Comparison of ENCODE assay signal across 18 cellular contexts in genomic region chr12:108311605-108312004, GRCh38. TPM values are rescaled to one million over a fixed set of nuclear protein-coding genes. Genes with fewer than 3 reads are reported as not detected.
A peak's percentile ranks its signal among the peaks of the same experiment; 100 is the strongest.
DNase-seq lines count a peak whose midpoint lies in the region; FAIRE-seq and TF ChIP-seq lines count a peak whose summit lies in the region.
"Had no signal": no experiment of that assay in that cellular context is flagged by ENCODE, and none has a peak within 500 bp of the region (broad histone marks: within the 10 kb centered on the region; RNA-seq: fewer than 3 reads in every experiment).

No MANE protein-coding gene starts in this region.

- H4K20me1 ChIP-seq in H1 (replicated peaks in 1 of 2; ENCODE audit: control insufficient read depth in 1 of 2, insufficient read depth in 2 of 2, low read length in 2 of 2) (no peaks in the 10 kb centered on the region), neural progenitor cell (ENCODE audit: low read depth) (no peaks in the 10 kb centered on the region)

- no peak overlapping the region for H2BK20ac ChIP-seq in H1 (ENCODE audit: low read length)

- intact Hi-C loops in transverse colon (cut with DNase I; ENCODE audit: low total_unique reads) = no loop called here
- intact Hi-C loops in Calu3 (cut with micrococcal nuclease; ENCODE audit: unreplicated experiment) = no loop called here

- no peak overlapping the region for H3K23ac ChIP-seq in H1 (ENCODE audit: insufficient read length)

- H3K79me2 ChIP-seq in H1 (ENCODE audit: control insufficient read depth in 1 of 2, insufficient read depth in 2 of 2, low read length in 2 of 2) (no peaks in the 10 kb centered on the region), neural progenitor cell (ENCODE audit: low read depth) (no peaks in the 10 kb centered on the region)

- H3K9ac ChIP-seq in H1 (replicated peaks in 1 of 4; ENCODE audit: extremely low read depth in 1 of 4, low read depth in 3 of 4, low read length in 3 of 4) (no peak overlapping the region), neural progenitor cell (no peak overlapping the region)
- H3K9ac ChIP-seq: KMS-11 had no signal

- TF ChIP-seq CTCF in H1 (IDR thresholded peaks at IDR 0.05; ENCODE audit: control extremely low read depth in 1 of 3, insufficient read depth in 1 of 3, low read depth in 1 of 3, low read length in 3 of 3) = no peak
- no peak for TF ChIP-seq CTCF in neural progenitor cell (IDR thresholded peaks at IDR 0.05)
- TF ChIP-seq CTCF in transverse colon (IDR thresholded peaks at IDR 0.05) = no peak
- TF ChIP-seq CTCF in Calu3 (IDR thresholded peaks at IDR 0.05; ENCODE audit: unreplicated experiment) = no peak

- peak overlapping the region; percentile 11 for H3K27ac ChIP-seq in caudate nucleus (ENCODE audit: low read depth, low read length)
- no peak overlapping the region for H3K27ac ChIP-seq in H1 (ENCODE audit: low read depth, low read length)
- H3K27ac ChIP-seq in neural progenitor cell = no peak overlapping the region
- H3K27ac ChIP-seq in transverse colon = peak overlapping the region in 3 of 4 donors; percentile 4 to 43 (median 33)
- H3K27ac ChIP-seq: KMS-11 had no signal

- H3K27ac Mint-ChIP-seq in neural progenitor cell (peak overlapping the region; percentile 77), Calu3 (ENCODE audit: unreplicated experiment) (no peak overlapping the region)
- H3K27ac Mint-ChIP-seq: B cell had no signal

- no peak for DNase-seq in caudate nucleus (lab: John Stamatoyannopoulos, UW)
- DNase-seq in H1 (ENCODE audit: low read depth in 1 of 2, low spot score in 2 of 2) = no peak
- DNase-seq in neural progenitor cell (ENCODE audit: low spot score) = no peak
- DNase-seq in transverse colon = no peak
- no peak for DNase-seq in Calu3
- DNase-seq in stimulated activated CD4-positive, alpha-beta T cell treated with anti-CD3 and anti-CD28 coated beads, Interleukin-2, amount 100 ng/mL, for 48 hours = no peak
- no peak for DNase-seq in T1000 (lab: John Stamatoyannopoulos, UW)
- DNase-seq: CD4-positive, alpha-beta T cell; H7; NCI-H1092 treated with DMSO at 0.1 percent for 48 hours; NCI-H1694; NCI-H69; NK-92 treated with Interleukin-12 subunit alpha and Interleukin-12 subunit beta, amount 100 ng/mL, for 24 hours; SIG-M5 had no signal

- no TSS peak for BruUV-seq in Calu3 (replicated peaks; lab: Mats Ljungman, UMichigan)

- H2AK5ac ChIP-seq in H1 (ENCODE audit: low read depth, low read length) = no peak overlapping the region

- peak overlapping the region; percentile 9; the same call in 1 of the 2 replicates for H3K18ac ChIP-seq in H1 (ENCODE audit: extremely low read depth, low read length)

- H3K36me3 ChIP-seq in H1 (ENCODE audit: control insufficient read depth in 2 of 4, insufficient read depth in 4 of 4, low read length in 3 of 4) (no peaks in the 10 kb centered on the region; a peak in 1 of 8 replicates), neural progenitor cell (no peaks in the 10 kb centered on the region), transverse colon (no peaks in the 10 kb centered on the region)

- H3K27me3 Mint-ChIP-seq in neural progenitor cell (ENCODE audit: insufficient read depth, low read depth) = peaks cover 15% of the 10 kb centered on the region
- H3K27me3 Mint-ChIP-seq in Calu3 (ENCODE audit: unreplicated experiment) = peaks cover 11% of the 10 kb centered on the region
- H3K27me3 Mint-ChIP-seq: CD4-positive, alpha-beta T cell had no signal

- H3K9me3 Mint-ChIP-seq in neural progenitor cell = no peaks in the 10 kb centered on the region
- H3K9me3 Mint-ChIP-seq in Calu3 (ENCODE audit: low read depth, unreplicated experiment) = no peaks in the 10 kb centered on the region
- H3K9me3 Mint-ChIP-seq: CD4-positive, alpha-beta T cell had no signal

- H4K5ac ChIP-seq in H1 (ENCODE audit: insufficient read length, low read depth, low read length) = no peak overlapping the region

- TF ChIP-seq EP300 in H1 (IDR thresholded peaks at IDR 0.05; ENCODE audit: borderline replicate concordance in 1 of 2, low read depth in 2 of 2, low read length in 2 of 2) = no peak
- no peak for TF ChIP-seq EP300 in transverse colon (IDR thresholded peaks at IDR 0.05; ENCODE audit: low read depth)

- peak overlapping the region; percentile 49 for H3K4ac ChIP-seq in H1 (replicated peaks; ENCODE audit: insufficient read length, low read depth, low read length)

- no peaks in the 10 kb centered on the region for H3K9me3 ChIP-seq in H1 (ENCODE audit: insufficient read depth in 2 of 2, low read depth in 1 of 2, low read length in 1 of 2)
- no peaks in the 10 kb centered on the region for H3K9me3 ChIP-seq in neural progenitor cell (ENCODE audit: low read depth)
- H3K9me3 ChIP-seq in transverse colon = no peaks in the 10 kb centered on the region

- WGBS in H1 (ENCODE audit: extremely low coverage in 1 of 2, insufficient coverage in 1 of 2, insufficient read length in 1 of 2, insufficient replicate concordance in 2 of 2, low coverage in 1 of 2, low lambda C conversion rate in 2 of 2, missing lambda C conversion rate in 1 of 2), 2 experiments = 78% methylated on average over 4 of the region's 4 CpGs; no CpG with 5 or more reads in 1 of the 2 experiments
- 67% methylated on average over 4 of the region's 4 CpGs; no CpG with 5 or more reads in 1 of the 2 donors for WGBS in transverse colon (ENCODE audit: low coverage in 1 of 2), 2 donors

- H4K8ac ChIP-seq in H1 (ENCODE audit: extremely low read depth, insufficient read depth, low read length) = no peak overlapping the region

- no peaks in the 10 kb centered on the region; the same call in 1 of the 2 replicates for H3K23me2 ChIP-seq in H1 (ENCODE audit: low read depth, low read length)

- no peak overlapping the region for H2AFZ ChIP-seq in H1 (ENCODE audit: low read length)
- H2AFZ ChIP-seq in neural progenitor cell (replicated peaks) = no peak overlapping the region

- H3K4me1 Mint-ChIP-seq in neural progenitor cell (peaks cover 67% of the 10 kb centered on the region), Calu3 (ENCODE audit: low read depth, unreplicated experiment) (peaks cover 15% of the 10 kb centered on the region)

- no peak for FAIRE-seq in H1 (lab: Jason Lieb, UNC)
- FAIRE-seq: GM19239 had no signal

- no peak overlapping the region; the same call in 1 of the 2 replicates for H2BK15ac ChIP-seq in H1 (ENCODE audit: low read length)

- H2BK12ac ChIP-seq in H1 (ENCODE audit: low read depth, low read length) = peak overlapping the region; percentile 91; the same call in 1 of the 2 replicates

- no peak overlapping the region for H3K4me2 ChIP-seq in H1 (ENCODE audit: insufficient read depth in 1 of 2, low read depth in 2 of 2, low read length in 2 of 2)
- no peak overlapping the region for H3K4me2 ChIP-seq in neural progenitor cell
- H3K4me2 ChIP-seq: KMS-11 had no signal

- H3K56ac ChIP-seq in H1 (replicated peaks; ENCODE audit: insufficient read length, low read depth, low read length) = no peak overlapping the region

- peaks cover 11% of the 10 kb centered on the region for H3F3A ChIP-seq in neural progenitor cell (ENCODE audit: low read depth)

- POLR2A ChIA-PET in H1 (lab: Charles Lee; ENCODE audit: partially characterized antibody) = no interaction called here

- H2BK120ac ChIP-seq in H1 (replicated peaks; ENCODE audit: low read depth, low read length) = peak overlapping the region; percentile 48

- no peaks in the 10 kb centered on the region for H3K27me3 ChIP-seq in H1 (replicated peaks in 1 of 4; ENCODE audit: control insufficient read depth in 3 of 4, extremely low read depth in 1 of 4, insufficient read depth in 3 of 4, low read length in 3 of 4)
- H3K27me3 ChIP-seq in neural progenitor cell = no peaks in the 10 kb centered on the region
- H3K27me3 ChIP-seq in transverse colon = no peaks in the 10 kb centered on the region

- no peak for TF ChIP-seq RAD21 in H1 (IDR thresholded peaks at IDR 0.05 in 1 of 2, conservative IDR thresholded peaks at IDR 0.05 in 1 of 2; ENCODE audit: low read depth in 2 of 2, low read length in 2 of 2)

- H3K4me3 Mint-ChIP-seq in neural progenitor cell = no peak overlapping the region
- H3K4me3 Mint-ChIP-seq in Calu3 (ENCODE audit: low read depth, unreplicated experiment) = no peak overlapping the region
- H3K4me3 Mint-ChIP-seq: B cell; CD4-positive, alpha-beta T cell had no signal

- H3K4me3 ChIP-seq in H1 (ENCODE audit: extremely low read depth in 1 of 4, insufficient read depth in 2 of 4, low read depth in 3 of 4, low read length in 4 of 4) (no peak overlapping the region), neural progenitor cell (no peak overlapping the region), transverse colon (no peak overlapping the region)

- peaks cover 7 to 14% (median 13%) of the 10 kb centered on the region in 4 experiments for H3K4me1 ChIP-seq in H1 (replicated peaks in 1 of 4; ENCODE audit: control insufficient read depth in 3 of 4, insufficient read depth in 4 of 4, low read length in 3 of 4)
- H3K4me1 ChIP-seq in neural progenitor cell = peaks cover 10% of the 10 kb centered on the region
- peaks cover 0 to 24% (median 13%) of the 10 kb centered on the region in 4 donors for H3K4me1 ChIP-seq in transverse colon

- H3K36me3 Mint-ChIP-seq in neural progenitor cell (no peaks in the 10 kb centered on the region), Calu3 (ENCODE audit: insufficient read depth, unreplicated experiment) (no peaks in the 10 kb centered on the region)

- peak overlapping the region; percentile 19; the same call in 1 of the 2 replicates for H2BK5ac ChIP-seq in H1 (ENCODE audit: low read depth, low read length)

- CTCF ChIA-PET in H1 (lab: Charles Lee; ENCODE audit: partially characterized antibody) (no interaction called here), Calu3 (lab: Charles Lee) (no interaction called here)

- H3K79me1 ChIP-seq in H1 (ENCODE audit: low read depth, low read length) = no peaks in the 10 kb centered on the region

- TF ChIP-seq POLR2A in H1 (IDR thresholded peaks at IDR 0.05; ENCODE audit: control extremely low read depth in 1 of 2, low read depth in 2 of 2, low read length in 2 of 2) (no peak), transverse colon (IDR thresholded peaks at IDR 0.05) (no peak)

- in situ Hi-C loops in transverse colon (cut with MboI; ENCODE audit: low pct_ligation_motif_present in 1 of 4, low pct_unique_long_range_greater_than_20kb in 1 of 4, low sequenced_read_pairs in 3 of 4) = no loop called here

- peak overlapping the region; percentile 86 for H4K91ac ChIP-seq in H1 (replicated peaks; ENCODE audit: insufficient read length, low read length)

- H3K14ac ChIP-seq in H1 (ENCODE audit: insufficient read length) = no peak overlapping the region

RNA-seq across cellular contexts. Expression of gene CMKLR1, which starts 27.5 kb away (rescaled TPM):
- total RNA-seq in H1 (2021; fragmentation: NEBNext Ultra II Directional; extraction: Animal tissue kit (Norgen Biotek cat#: 25700)) = 1.7 and 2.1 TPM in 2 replicates
- 2.8 and 2.9 TPM in 2 replicates for polyA plus RNA-seq in H1 (2011; rRNA removed)
- 1.3 TPM for polyA plus RNA-seq in H1 (2011; cell fraction: cytosol; rRNA removed)
- polyA plus RNA-seq in H1 (2011; cell fraction: nucleus; rRNA removed) = 1.8 TPM
- 0.69 to 2.0 TPM (median 1.2 TPM) in 4 replicates for polyA plus RNA-seq in H1 (2012, experiment 1 of 2)
- 0.59 TPM for polyA plus RNA-seq in H1 (2012, experiment 2 of 2)
- 1.4 TPM for polyA plus RNA-seq in H1 (2013, experiment 1 of 2)
- polyA plus RNA-seq in H1 (2013, experiment 2 of 2) = 1.7 TPM
- polyA minus RNA-seq in H1 (2011; rRNA and poly(A)+ RNA removed) = 10.8 and 12.2 TPM in 2 replicates
- polyA minus RNA-seq in H1 (2011; cell fraction: cytosol; rRNA and poly(A)+ RNA removed) = 0.81 TPM
- 1.7 TPM for polyA minus RNA-seq in H1 (2011; cell fraction: nucleus; rRNA and poly(A)+ RNA removed)
- total RNA-seq in neural progenitor cell (ENCODE audit: low replicate concordance) (0.09 TPM in 1 of 2 replicates, not detected in the other), transverse colon (10 to 100 TPM in 1 of 4 donors, 1 to 10 TPM in 3; 4.2 to 13.5 (median 4.5) TPM), Calu3 (2022) (not detected in 2 replicates)
- total RNA-seq: CD4-positive, alpha-beta T cell; OCI-LY7 had no signal

Comparison
In these comparisons a context has a peak if more than half of its experiments do, and no peak if none do; other contexts are left out.
1. H3K27ac ChIP-seq: peak in caudate nucleus (single experiment) and transverse colon (3 of 4); none in H1 (single experiment) and neural progenitor cell (single experiment).